Comparison of ENCODE assay signal across 8 cellular contexts in the genomic region with DNA sequence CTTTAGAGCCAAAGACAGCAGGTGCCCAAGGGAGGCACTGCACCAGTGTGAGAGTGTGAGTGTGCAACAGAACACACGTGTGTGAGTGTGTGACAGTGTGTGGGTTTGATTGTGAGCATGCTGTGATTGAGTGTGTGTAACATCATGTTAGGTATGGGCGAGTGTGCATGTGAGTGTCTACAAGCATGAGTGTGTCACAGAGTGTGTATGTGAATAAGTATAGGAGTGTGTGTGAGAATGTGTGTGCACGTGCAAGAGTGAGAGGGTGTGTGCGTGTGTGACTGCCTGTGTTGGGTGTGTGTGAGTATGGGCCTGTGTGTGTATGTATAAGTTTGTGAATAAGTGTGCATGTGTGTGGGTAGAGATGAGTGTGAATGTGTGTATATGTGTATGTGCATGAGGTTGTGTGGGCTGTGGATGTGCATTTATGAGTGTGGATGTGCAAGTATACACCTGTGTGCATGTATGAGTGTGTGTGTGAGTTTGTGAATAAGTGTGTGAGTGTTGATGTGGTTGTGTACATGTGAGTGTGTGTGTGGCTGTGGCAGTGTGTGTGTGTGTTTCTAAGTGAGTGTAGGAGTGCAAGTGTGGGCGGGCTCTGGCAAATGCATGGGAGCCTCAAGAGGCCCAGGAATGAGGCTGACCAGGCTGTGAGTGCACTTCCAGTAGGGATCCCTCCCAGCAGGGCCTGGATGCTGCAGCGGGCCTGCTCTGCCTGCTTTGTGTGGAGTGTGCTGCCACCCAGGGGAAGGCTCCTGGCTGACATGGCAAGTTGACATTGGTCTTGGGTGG.
DNase-seq lines count a peak whose midpoint lies in the region; ATAC-seq, FAIRE-seq and TF ChIP-seq lines count a peak whose summit lies in the region.

No MANE protein-coding gene starts in this region.

- TF ChIP-seq EP300 in GM12878 (IDR thresholded peaks at IDR 0.05; ENCODE audit: borderline replicate concordance in 1 of 2, control insufficient read depth in 1 of 2, low read depth in 2 of 2, low read length in 2 of 2), result no peak

- TF ChIP-seq CTCF in GM12878 (IDR thresholded peaks at IDR 0.05 in 2 of 3, conservative IDR thresholded peaks at IDR 0.05 in 1 of 3; ENCODE audit: control insufficient read depth in 2 of 3, extremely low read depth in 1 of 3, insufficient read depth in 1 of 3, low read depth in 3 of 3, low read length in 3 of 3), result peak; percentile 26 to 74 (median 52); a peak in 3 of 6 replicates

- no peaks in the 10 kb centered on the region for H3K79me2 ChIP-seq in GM12878 (ENCODE audit: control insufficient read depth, insufficient read depth, low read length)

- intact Hi-C loops in GM12878 (cut with micrococcal nuclease; ENCODE audit: unreplicated experiment), result loop anchor here (2.0 kb wide), 1 partner anchor 1148 kb away; no protein-coding TSS in a partner anchor

- H3K4me2 ChIP-seq in GM12878 (ENCODE audit: control insufficient read depth, insufficient read depth), result no peak overlapping the region

- RAD21 ChIA-PET in GM12878 (lab: Charles Lee; ENCODE audit: unreplicated experiment), result no interaction called here

- no TSS peak for BruUV-seq in GM12878 (replicated peaks; lab: Mats Ljungman, UMichigan)

- no peak for TF ChIP-seq POLR2A in GM12878 (IDR thresholded peaks at IDR 0.05; ENCODE audit: low read depth, low read length)

- H3K4me1 ChIP-seq in GM12878 (ENCODE audit: control insufficient read depth, insufficient read depth, low read length) (no peaks in the 10 kb centered on the region; the same call in 1 of the 2 replicates), small intestine (ENCODE audit: control insufficient read depth in 2 of 2, insufficient read depth in 1 of 2, low read depth in 1 of 2, low read length in 1 of 2) (no peaks in the 10 kb centered on the region)

- no peaks in the 10 kb centered on the region for H4K20me1 ChIP-seq in GM12878 (ENCODE audit: control insufficient read depth, insufficient read depth)

- WGBS in GM12878 (ENCODE audit: insufficient coverage, insufficient replicate concordance, low lambda C conversion rate, missing lambda C conversion rate), result 31% methylated on average over 6 of the region's 6 CpGs
- 75 to 81% (median 76%) methylated on average over 6 of the region's 6 CpGs for WGBS in small intestine, 3 donors

- H3K27me3 ChIP-seq in GM12878 (replicated peaks in 1 of 2; ENCODE audit: control insufficient read depth in 2 of 2, insufficient read depth in 2 of 2, low read length in 1 of 2) (no peaks in the 10 kb centered on the region), small intestine (ENCODE audit: control insufficient read depth in 2 of 2, insufficient read depth in 2 of 2, low read length in 2 of 2) (no peaks in the 10 kb centered on the region)

- CTCF ChIA-PET in GM12878 (lab: Yijun Ruan, JAX), result interaction anchor here (0.6 to 2.3 kb wide), 4 partner anchors 176 to 1193 kb away, joined by 3 to 9 read pairs (median 4); no protein-coding TSS in a partner anchor

- DNase-seq in 8988T (peak; percentile 91), NCI-H2196 (lab: John Stamatoyannopoulos, UW; ENCODE audit: unreplicated experiment) (peak; percentile 41), GM12878 (ENCODE audit: low read depth, low spot score) (no peak), iPS DF 4.7 (ENCODE audit: extremely low read depth, low spot score) (peak; percentile 62), small intestine (peak; percentile 37)

- H3K27ac ChIP-seq in GM12878 (ENCODE audit: control insufficient read depth, insufficient read depth) (no peak overlapping the region), small intestine (ENCODE audit: low read depth in 1 of 2, low read length in 1 of 2) (no peak overlapping the region)

- ATAC-seq in GM18868 (IDR thresholded peaks at IDR 0.05; ENCODE audit: unreplicated experiment), result peak; percentile 61
- peak; percentile 84 for ATAC-seq in GM12878
- ATAC-seq in HG03460 (IDR thresholded peaks at IDR 0.05; ENCODE audit: unreplicated experiment), result no peak
- no peak for ATAC-seq in GM19452 (IDR thresholded peaks at IDR 0.05; ENCODE audit: unreplicated experiment)

- H3K36me3 ChIP-seq in GM12878 (ENCODE audit: control insufficient read depth in 2 of 2, insufficient read depth in 2 of 2, low read length in 1 of 2) (no peaks in the 10 kb centered on the region), small intestine (ENCODE audit: control insufficient read depth in 2 of 2, insufficient read depth in 2 of 2, low read length in 2 of 2) (no peaks in the 10 kb centered on the region)

- peak; percentile 68 for TF ChIP-seq RAD21 in GM12878 (IDR thresholded peaks at IDR 0.05; ENCODE audit: insufficient read depth, low read depth, low read length)

- in situ Hi-C loops in GM12878 (cut with MboI), result no loop called here

- SMC1A ChIA-PET in GM12878 (lab: Charles Lee; ENCODE audit: uncharacterized antibody, unreplicated experiment), result interaction anchor here (0.8 to 1.6 kb wide), 2 partner anchors 28 to 999 kb away, joined by 3 to 4 read pairs; no protein-coding TSS in a partner anchor

- H3K9ac ChIP-seq in GM12878 (ENCODE audit: control insufficient read depth, insufficient read depth, low read length), result no peak overlapping the region

- POLR2A ChIA-PET in GM12878 (lab: Charles Lee), result no interaction called here

- no peak overlapping the region for H3K4me3 ChIP-seq in GM12878
- no peak overlapping the region for H3K4me3 ChIP-seq in small intestine (ENCODE audit: low read depth in 1 of 2, low read length in 2 of 2)

- H3K9me3 ChIP-seq in GM12878 (replicated peaks; ENCODE audit: control insufficient read depth, insufficient read depth, low read length) (no peaks in the 10 kb centered on the region), small intestine (ENCODE audit: control insufficient read depth, low read depth) (no peaks in the 10 kb centered on the region)

- H2AFZ ChIP-seq in GM12878 (ENCODE audit: control insufficient read depth, low read depth, low read length), result no peak overlapping the region

- FAIRE-seq in GM12878 (lab: Jason Lieb, UNC), result no peak
- FAIRE-seq in small intestine (lab: Jason Lieb, UNC), result no peak

TF ChIP-seq in GM12878, 131 proteins besides CTCF, POLR2A, EP300 and RAD21 (continues in another document):
- TF ChIP-seq ASH2L (IDR thresholded peaks at IDR 0.05; ENCODE audit: borderline replicate concordance, low read depth), result no peak
- TF ChIP-seq, protein P1, sequence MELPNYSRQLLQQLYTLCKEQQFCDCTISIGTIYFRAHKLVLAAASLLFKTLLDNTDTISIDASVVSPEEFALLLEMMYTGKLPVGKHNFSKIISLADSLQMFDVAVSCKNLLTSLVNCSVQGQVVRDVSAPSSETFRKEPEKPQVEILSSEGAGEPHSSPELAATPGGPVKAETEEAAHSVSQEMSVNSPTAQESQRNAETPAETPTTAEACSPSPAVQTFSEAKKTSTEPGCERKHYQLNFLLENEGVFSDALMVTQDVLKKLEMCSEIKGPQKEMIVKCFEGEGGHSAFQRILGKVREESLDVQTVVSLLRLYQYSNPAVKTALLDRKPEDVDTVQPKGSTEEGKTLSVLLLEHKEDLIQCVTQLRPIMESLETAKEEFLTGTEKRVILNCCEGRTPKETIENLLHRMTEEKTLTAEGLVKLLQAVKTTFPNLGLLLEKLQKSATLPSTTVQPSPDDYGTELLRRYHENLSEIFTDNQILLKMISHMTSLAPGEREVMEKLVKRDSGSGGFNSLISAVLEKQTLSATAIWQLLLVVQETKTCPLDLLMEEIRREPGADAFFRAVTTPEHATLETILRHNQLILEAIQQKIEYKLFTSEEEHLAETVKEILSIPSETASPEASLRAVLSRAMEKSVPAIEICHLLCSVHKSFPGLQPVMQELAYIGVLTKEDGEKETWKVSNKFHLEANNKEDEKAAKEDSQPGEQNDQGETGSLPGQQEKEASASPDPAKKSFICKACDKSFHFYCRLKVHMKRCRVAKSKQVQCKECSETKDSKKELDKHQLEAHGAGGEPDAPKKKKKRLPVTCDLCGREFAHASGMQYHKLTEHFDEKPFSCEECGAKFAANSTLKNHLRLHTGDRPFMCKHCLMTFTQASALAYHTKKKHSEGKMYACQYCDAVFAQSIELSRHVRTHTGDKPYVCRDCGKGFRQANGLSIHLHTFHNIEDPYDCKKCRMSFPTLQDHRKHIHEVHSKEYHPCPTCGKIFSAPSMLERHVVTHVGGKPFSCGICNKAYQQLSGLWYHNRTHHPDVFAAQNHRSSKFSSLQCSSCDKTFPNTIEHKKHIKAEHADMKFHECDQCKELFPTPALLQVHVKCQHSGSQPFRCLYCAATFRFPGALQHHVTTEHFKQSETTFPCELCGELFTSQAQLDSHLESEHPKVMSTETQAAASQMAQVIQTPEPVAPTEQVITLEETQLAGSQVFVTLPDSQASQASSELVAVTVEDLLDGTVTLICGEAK (IDR thresholded peaks at IDR 0.05; ENCODE audit: borderline replicate concordance), result no peak
- TF ChIP-seq, protein P2, sequence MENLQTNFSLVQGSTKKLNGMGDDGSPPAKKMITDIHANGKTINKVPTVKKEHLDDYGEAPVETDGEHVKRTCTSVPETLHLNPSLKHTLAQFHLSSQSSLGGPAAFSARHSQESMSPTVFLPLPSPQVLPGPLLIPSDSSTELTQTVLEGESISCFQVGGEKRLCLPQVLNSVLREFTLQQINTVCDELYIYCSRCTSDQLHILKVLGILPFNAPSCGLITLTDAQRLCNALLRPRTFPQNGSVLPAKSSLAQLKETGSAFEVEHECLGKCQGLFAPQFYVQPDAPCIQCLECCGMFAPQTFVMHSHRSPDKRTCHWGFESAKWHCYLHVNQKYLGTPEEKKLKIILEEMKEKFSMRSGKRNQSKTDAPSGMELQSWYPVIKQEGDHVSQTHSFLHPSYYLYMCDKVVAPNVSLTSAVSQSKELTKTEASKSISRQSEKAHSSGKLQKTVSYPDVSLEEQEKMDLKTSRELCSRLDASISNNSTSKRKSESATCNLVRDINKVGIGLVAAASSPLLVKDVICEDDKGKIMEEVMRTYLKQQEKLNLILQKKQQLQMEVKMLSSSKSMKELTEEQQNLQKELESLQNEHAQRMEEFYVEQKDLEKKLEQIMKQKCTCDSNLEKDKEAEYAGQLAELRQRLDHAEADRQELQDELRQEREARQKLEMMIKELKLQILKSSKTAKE (IDR thresholded peaks at IDR 0.05; ENCODE audit: low read depth, poor library complexity, severe bottlenecking), result no peak

Comparison
In these comparisons a context has a peak if more than half of its experiments do, and no peak if none do; other contexts are left out.
1. ATAC-seq: peak in GM18868 (single experiment) and GM12878 (single experiment); none in HG03460 (single experiment) and GM19452 (single experiment).